Comparison of ENCODE assay signal across 1 cellular context in the genomic region with DNA sequence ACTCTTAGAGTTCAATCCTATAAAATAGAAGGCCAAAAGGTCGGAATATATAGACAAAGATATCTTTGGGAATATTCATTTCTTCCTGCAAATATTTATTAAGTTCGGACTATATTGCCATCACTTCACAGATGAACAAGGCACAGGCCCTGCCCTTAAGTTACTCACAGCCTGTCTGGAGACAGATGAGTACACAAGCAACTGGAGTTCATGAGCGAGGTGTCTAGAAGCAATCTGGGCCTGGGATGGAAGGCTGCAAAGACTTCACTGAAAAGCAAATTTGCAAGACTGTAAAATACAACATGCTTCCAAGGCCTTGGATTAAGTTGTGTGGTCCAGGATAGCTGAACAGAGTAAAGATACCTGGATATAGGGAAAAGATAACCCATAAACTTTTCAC.
TF ChIP-seq lines count a peak whose summit lies in the region.

No MANE protein-coding gene starts in this region.

TF ChIP-seq in endothelial cell of umbilical vein, 7 proteins besides CTCF, POLR2A, EP300 and RAD21 (continued from another document):
- TF ChIP-seq POLR2AphosphoS5 (IDR thresholded peaks at IDR 0.05; ENCODE audit: insufficient read depth, low read depth, low read length) = no peak
- no peak for TF ChIP-seq GATA2 (IDR thresholded peaks at IDR 0.05; ENCODE audit: insufficient read depth, insufficient read length, low read depth, low read length)
- no peak for TF ChIP-seq FOS (IDR thresholded peaks at IDR 0.05; ENCODE audit: borderline replicate concordance, insufficient read depth, low read length)
